ENCODE assay signal across 11 cellular contexts in genomic region chr20:59253779-59254319, GRCh38. TPM values are rescaled to one million over a fixed set of nuclear protein-coding genes. Genes with fewer than 3 reads are reported as not detected.
DNase-seq lines count a peak whose midpoint lies in the region; ATAC-seq and TF ChIP-seq lines count a peak whose summit lies in the region.
"Had no signal": no experiment of that assay in that cellular context is flagged by ENCODE, and none has a peak within 500 bp of the region (broad histone marks: within the 10 kb centered on the region; RNA-seq: fewer than 3 reads in every experiment).

No MANE protein-coding gene starts in this region.

- no peak overlapping the region for H3K4me3 ChIP-seq in body of pancreas
- H3K4me3 ChIP-seq: GM12878 had no signal

- peaks cover 64% of the 10 kb centered on the region for H3K36me3 Mint-ChIP-seq in T-cell
- peaks cover 21 to 63% of the 10 kb centered on the region in 2 donors for H3K36me3 Mint-ChIP-seq in activated naive CD4-positive, alpha-beta T cell treated with anti-CD3 and anti-CD28 coated beads, Interleukin-2, amount 50 U/mL, for 72 hours

- H3K4me1 Mint-ChIP-seq in T-cell = peaks cover 59 to 83% (median 65%) of the 10 kb centered on the region in 3 donors

- no peaks in the 10 kb centered on the region for H3K27me3 ChIP-seq in body of pancreas

- H3K4me3 Mint-ChIP-seq in T-cell = peak overlapping the region; percentile 37 to 76 (median 48)

- no peaks in the 10 kb centered on the region for H3K9me3 ChIP-seq in body of pancreas

- DNase-seq in activated CD4-positive, CD25-positive, alpha-beta regulatory T cell treated with anti-CD3 and anti-CD28 coated beads, Interleukin-2, amount 50 U/mL, for 72 hours = no peak
- peak in 28 of 34 experiments; percentile 3 to 71 (median 28) for DNase-seq in T-cell
- peak in 1 of 2 donors; percentile 62 for DNase-seq in activated naive CD4-positive, alpha-beta T cell treated with anti-CD3 and anti-CD28 coated beads, Interleukin-2, amount 50 U/mL, for 72 hours (ENCODE audit: low spot score in 2 of 2)
- DNase-seq in stimulated activated naive CD4-positive, alpha-beta T cell treated with Interleukin-2 at 50 U/mL for 16 hours (lab: John Stamatoyannopoulos, UW) = peak; percentile 8
- DNase-seq in body of pancreas = no peak
- DNase-seq: NCI-H446, posterior cingulate gyrus had no signal

- CTCF ChIA-PET in T-cell (lab: Charles Lee) = interaction anchor here (0.5 to 1.0 kb wide), 9 partner anchors 7 to 682 kb away, joined by 3 to 7 read pairs (median 3); partner anchors contain the start of gene ATP5F1E (in 1 of the 2)

- intact Hi-C loops in body of pancreas (cut with DNase I) = no loop called here

- H3K9me3 Mint-ChIP-seq in T-cell = peaks cover 0 to 18% (median 16%) of the 10 kb centered on the region in 3 donors
- H3K9me3 Mint-ChIP-seq in activated naive CD4-positive, alpha-beta T cell treated with anti-CD3 and anti-CD28 coated beads, Interleukin-2, amount 50 U/mL, for 72 hours = peaks cover 12 to 30% of the 10 kb centered on the region in 2 donors

- H3K4me1 ChIP-seq in body of pancreas = no peaks in the 10 kb centered on the region

- no peaks in the 10 kb centered on the region for H3K36me3 ChIP-seq in body of pancreas (replicated peaks in 1 of 2; ENCODE audit: insufficient read depth in 1 of 2, low read depth in 2 of 2)

- peak overlapping the region; percentile 94 to 96 for H3K27ac Mint-ChIP-seq in T-cell
- H3K27ac Mint-ChIP-seq in activated naive CD4-positive, alpha-beta T cell treated with anti-CD3 and anti-CD28 coated beads, Interleukin-2, amount 50 U/mL, for 72 hours = peak overlapping the region; percentile 84 to 91

- TF ChIP-seq POLR2A in body of pancreas (IDR thresholded peaks at IDR 0.05) = no peak

- POLR2A ChIA-PET in T-cell (lab: Charles Lee) = no interaction called here

- ATAC-seq in activated CD4-positive, CD25-positive, alpha-beta regulatory T cell treated with anti-CD3 and anti-CD28 coated beads, Interleukin-2, amount 50 U/mL, for 24 hours = peak; percentile 58 to 64
- ATAC-seq in T-cell (replicated peaks in 1 of 4) (peak; percentile 55 to 67 (median 64)), HG02798 (IDR thresholded peaks at IDR 0.05; ENCODE audit: poor library complexity, unreplicated experiment) (no peak), HG03097 (IDR thresholded peaks at IDR 0.05; ENCODE audit: low FRiP score, unreplicated experiment) (no peak), body of pancreas (no peak)
- ATAC-seq in activated naive CD4-positive, alpha-beta T cell treated with anti-CD3 and anti-CD28 coated beads, Interleukin-2, amount 50 U/mL, for 72 hours = peak; percentile 55 to 88
- ATAC-seq: GM12878 had no signal

- no peak for TF ChIP-seq CTCF in body of pancreas (IDR thresholded peaks at IDR 0.05)

- H3K27ac ChIP-seq in body of pancreas = no peak overlapping the region

- no peaks in the 10 kb centered on the region for H3K27me3 Mint-ChIP-seq in T-cell

- WGBS in body of pancreas, 2 donors = 11 to 23% methylated on average over 4 of the region's 4 CpGs

RNA-seq across cellular contexts. Expression of gene EDN3, which starts 46.6 kb away (rescaled TPM):
- total RNA-seq in T-cell (1 to 10 TPM in 2 of 5 donors, under 1 TPM in 1, not detected in 2; 0.32 to 2.3 (median 1.3) TPM), body of pancreas (1 to 10 TPM; 4.7 to 9.9 TPM)
- total RNA-seq in activated naive CD4-positive, alpha-beta T cell treated with anti-CD3 and anti-CD28 coated beads, Interleukin-2, amount 50 U/mL, for 72 hours = under 1 TPM in 1 of 2 donors, not detected in 1; 0.14 TPM
- total RNA-seq: GM12878 had no signal

Comparison
In these comparisons a context has a peak if more than half of its experiments do, and no peak if none do; other contexts are left out.
1. ATAC-seq: peak in activated CD4-positive, CD25-positive, alpha-beta regulatory T cell treated with anti-CD3 and anti-CD28 coated beads, Interleukin-2, amount 50 U/mL, for 24 hours (2 of 2), T-cell (4 of 4) and activated naive CD4-positive, alpha-beta T cell treated with anti-CD3 and anti-CD28 coated beads, Interleukin-2, amount 50 U/mL, for 72 hours (2 of 2); none in HG02798 (single experiment), HG03097 (single experiment) and body of pancreas (single experiment).
2. DNase-seq: peak in T-cell (28 of 34) and stimulated activated naive CD4-positive, alpha-beta T cell treated with Interleukin-2 at 50 U/mL for 16 hours (single experiment); none in activated CD4-positive, CD25-positive, alpha-beta regulatory T cell treated with anti-CD3 and anti-CD28 coated beads, Interleukin-2, amount 50 U/mL, for 72 hours (single experiment) and body of pancreas (0 of 4).